In the genomic region with DNA sequence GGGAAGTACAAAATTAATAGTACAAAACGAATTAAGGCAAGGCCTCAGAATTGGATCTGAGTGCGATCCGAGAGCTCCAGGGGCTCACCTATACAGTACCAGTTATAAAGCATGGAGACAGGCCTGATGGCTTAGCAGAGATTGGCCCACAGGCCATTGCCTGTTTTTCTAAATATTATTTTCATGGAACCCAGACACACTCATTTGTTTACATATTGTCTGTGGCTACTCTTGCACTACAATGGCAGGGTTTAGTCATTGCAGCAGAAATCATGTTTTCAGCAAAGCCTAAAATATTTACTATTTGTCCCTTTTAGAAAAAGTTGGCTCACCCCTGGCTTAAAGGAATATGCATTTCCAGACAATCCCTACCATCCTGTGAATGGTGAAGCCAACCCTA, we compare ENCODE assay signal across 1 cellular context.
TF ChIP-seq lines count a peak whose summit lies in the region.

No MANE protein-coding gene starts in this region.

TF ChIP-seq in IMR-90, 13 proteins besides CTCF, POLR2A, EP300 and RAD21 (continued from another document):
- TF ChIP-seq SMC3 (IDR thresholded peaks at IDR 0.05; ENCODE audit: low read depth, low read length) (no peak), MAFK (IDR thresholded peaks at IDR 0.05; ENCODE audit: low read depth, low read length) (no peak), MAZ (IDR thresholded peaks at IDR 0.05; ENCODE audit: borderline replicate concordance, low read depth, low read length) (no peak), CEBPB (IDR thresholded peaks at IDR 0.05; ENCODE audit: low read depth, low read length) (no peak), BHLHE40 (IDR thresholded peaks at IDR 0.05; ENCODE audit: low read depth, low read length) (no peak), FOS (IDR thresholded peaks at IDR 0.05; ENCODE audit: low read depth, low read length) (no peak), NFE2L2 (IDR thresholded peaks at IDR 0.05; ENCODE audit: low read depth, low read length) (no peak)
- TF ChIP-seq, protein P1, sequence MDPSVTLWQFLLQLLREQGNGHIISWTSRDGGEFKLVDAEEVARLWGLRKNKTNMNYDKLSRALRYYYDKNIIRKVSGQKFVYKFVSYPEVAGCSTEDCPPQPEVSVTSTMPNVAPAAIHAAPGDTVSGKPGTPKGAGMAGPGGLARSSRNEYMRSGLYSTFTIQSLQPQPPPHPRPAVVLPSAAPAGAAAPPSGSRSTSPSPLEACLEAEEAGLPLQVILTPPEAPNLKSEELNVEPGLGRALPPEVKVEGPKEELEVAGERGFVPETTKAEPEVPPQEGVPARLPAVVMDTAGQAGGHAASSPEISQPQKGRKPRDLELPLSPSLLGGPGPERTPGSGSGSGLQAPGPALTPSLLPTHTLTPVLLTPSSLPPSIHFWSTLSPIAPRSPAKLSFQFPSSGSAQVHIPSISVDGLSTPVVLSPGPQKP (IDR thresholded peaks at IDR 0.05; ENCODE audit: borderline replicate concordance, low read depth, low read length): no peak
